In genomic region chr11:94494200-94494545, GRCh38 we compare ENCODE assay signal across 6 cellular contexts. TPM values are rescaled to one million over a fixed set of nuclear protein-coding genes. Genes with fewer than 3 reads are reported as not detected.
DNase-seq lines count a peak whose midpoint lies in the region; ATAC-seq, FAIRE-seq and TF ChIP-seq lines count a peak whose summit lies in the region.

No MANE protein-coding gene starts in this region.

- no peak for TF ChIP-seq CTCF in bronchial epithelial cell (IDR thresholded peaks at IDR 0.05; ENCODE audit: insufficient read depth, low read length, severe bottlenecking)
- no peak for TF ChIP-seq CTCF in omental fat pad (IDR thresholded peaks at IDR 0.05)

- peaks cover 5% of the 10 kb centered on the region for H3K36me3 ChIP-seq in bronchial epithelial cell (ENCODE audit: control insufficient read depth, insufficient read depth, low read length)

- H3K27me3 ChIP-seq in bronchial epithelial cell (ENCODE audit: control insufficient read depth, insufficient read depth, low read length): no peaks in the 10 kb centered on the region

- no peak for DNase-seq in bronchial epithelial cell (ENCODE audit: low read depth)
- DNase-seq in omental fat pad (ENCODE audit: low spot score): no peak
- DNase-seq in H4 (ENCODE audit: low spot score): no peak
- DNase-seq in NCI-H1436 treated with DMSO at 0.1 percent for 48 hours (lab: John Stamatoyannopoulos, UW): no peak

- peak overlapping the region; percentile 80 for H3K4me3 ChIP-seq in bronchial epithelial cell (ENCODE audit: low read depth, low read length)

- FAIRE-seq in bronchial epithelial cell (lab: Jason Lieb, UNC): no peak

- ATAC-seq in GM19043 (IDR thresholded peaks at IDR 0.05; ENCODE audit: low read depth, unreplicated experiment) (peak; percentile 51), HG03196 (IDR thresholded peaks at IDR 0.05; ENCODE audit: unreplicated experiment) (peak; percentile 60), omental fat pad (ENCODE audit: low FRiP score) (peak; percentile 86)

RNA-seq across cellular contexts. Expression of gene ANKRD49, which starts 0.4 kb away (rescaled TPM):
- total RNA-seq in bronchial epithelial cell (17.1 and 20.5 TPM in 2 replicates), omental fat pad (10 to 100 TPM in 2 of 4 donors, 1 to 10 TPM in 2; 7.2 to 25.2 (median 9.3) TPM)
- total RNA-seq in H4 (2014; rRNA removed; shearing (Covaris generic)): 7.9 and 13.3 TPM in 2 replicates

RNA-seq across cellular contexts. Expression of gene MRE11, which starts 0.5 kb away (rescaled TPM):
- total RNA-seq in bronchial epithelial cell: 4.9 and 9.7 TPM in 2 replicates
- 10 to 100 TPM; 10.4 to 21.0 (median 14.4) TPM for total RNA-seq in omental fat pad
- 22.9 and 30.9 TPM in 2 replicates for total RNA-seq in H4 (2014; rRNA removed; shearing (Covaris generic))

RNA-seq across cellular contexts. Expression of gene C11orf97, which starts 18.1 kb away (rescaled TPM):
- total RNA-seq in bronchial epithelial cell (not detected in 2 replicates), omental fat pad (not detected)
- not detected in 2 replicates for total RNA-seq in H4 (2014; rRNA removed; shearing (Covaris generic))

RNA-seq across cellular contexts. Expression of gene FUT4, which starts 49.5 kb away (rescaled TPM):
- total RNA-seq in bronchial epithelial cell: 1.0 and 1.8 TPM in 2 replicates
- total RNA-seq in omental fat pad: 1 to 10 TPM; 4.2 to 7.4 (median 6.9) TPM
- not detected in 2 replicates for total RNA-seq in H4 (2014; rRNA removed; shearing (Covaris generic))
